In the genomic region with DNA sequence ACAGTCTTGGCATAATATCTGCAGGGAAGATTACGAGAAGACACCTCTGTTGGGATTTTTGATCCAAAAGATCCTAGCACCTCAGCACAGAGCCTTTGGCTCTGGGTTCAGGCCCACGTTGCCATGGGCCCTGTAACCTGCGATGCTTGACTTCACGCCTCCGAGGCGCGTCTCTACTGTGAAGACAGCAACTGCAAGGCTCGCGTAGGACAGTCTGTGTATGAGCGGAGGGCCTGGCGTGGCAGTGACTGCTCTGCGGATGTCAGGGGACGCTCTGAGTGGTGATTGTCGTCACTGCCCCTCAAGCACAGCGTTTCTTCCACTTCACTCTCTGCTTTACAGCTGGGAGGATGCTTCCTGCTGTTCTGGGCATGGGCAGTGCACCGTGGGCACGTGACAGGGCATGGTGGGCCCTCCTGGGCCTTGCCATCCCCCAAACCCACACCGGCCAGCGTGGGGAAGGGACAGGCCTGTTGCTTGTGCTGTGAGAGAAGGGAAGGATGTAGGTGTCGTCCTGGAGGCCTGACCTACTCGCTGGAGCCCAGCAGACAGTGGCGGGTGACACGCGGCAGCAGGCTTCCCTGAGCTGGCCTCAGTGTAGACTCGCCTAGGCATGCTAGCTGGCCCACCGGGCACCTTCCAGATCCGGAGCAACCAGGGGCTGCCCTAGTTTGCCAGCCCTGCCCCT, we compare ENCODE assay signal across 26 cellular contexts. TPM values are rescaled to one million over a fixed set of nuclear protein-coding genes. Genes with fewer than 3 reads are reported as not detected.
"Had no signal": no experiment of that assay in that cellular context is flagged by ENCODE, and none has a peak within 500 bp of the region (broad histone marks: within the 10 kb centered on the region; RNA-seq: fewer than 3 reads in every experiment).

No MANE protein-coding gene starts in this region.

- H3K27ac ChIP-seq: foreskin keratinocyte, upper lobe of left lung had no signal

- H3K4me3 Mint-ChIP-seq: activated naive CD4-positive, alpha-beta T cell treated with anti-CD3 and anti-CD28 coated beads, Interleukin-2, amount 50 U/mL, for 24 hours; brain; stimulated activated naive B cell treated with anti-CD40 and anti-IgM and Interleukin-4, amounts not matched to agents 10 μg/mL and 1 μg/mL and 100 μg/mL, for 72 hours; T-helper 17 cell had no signal

- H3K36me3 ChIP-seq: upper lobe of left lung had no signal

- H3K27me3 ChIP-seq: foreskin keratinocyte, upper lobe of left lung had no signal

- H3K4me2 ChIP-seq: smooth muscle cell had no signal

- DNase-seq: activated CD4-positive, alpha-beta T cell treated with anti-CD3 and anti-CD28 coated beads for 4 hours; activated CD4-positive, alpha-beta T cell treated with anti-CD3 and anti-CD28 coated beads, Interleukin-2, amount 50 U/mL, for 48 hours; activated CD4-positive, CD25-positive, alpha-beta regulatory T cell; activated gamma-delta T cell treated with Interleukin-2 at 50 U/mL for 16 hours; activated T-cell treated with anti-CD3 and anti-CD28 coated beads for 4 hours; anterior cingulate cortex; dermis blood vessel endothelial cell; effector CD8-positive, alpha-beta T cell; foreskin keratinocyte; immature natural killer cell; kidney glomerular epithelial cell; mesenchymal stem cell; mucosa of descending colon; occipital lobe; stimulated activated CD4-positive, alpha-beta T cell treated with anti-CD3 and anti-CD28 coated beads, Interleukin-15, amount 100 ng/mL, for 24 hours; stimulated activated CD4-positive, alpha-beta T cell treated with anti-CD3 and anti-CD28 coated beads, Interleukin-2, amount 100 ng/mL, for 48 hours; stimulated activated CD8-positive, alpha-beta memory T cell treated with anti-CD3 and anti-CD28 coated beads, Interleukin-4, amount 100 ng/mL, for 48 hours; stimulated activated naive B cell treated with anti-CD40 and anti-IgM and Interleukin-4, amounts not matched to agents 10 μg/mL and 1 μg/mL and 100 μg/mL, for 72 hours; SW 1271; T-helper 17 cell had no signal

- ATAC-seq: foreskin keratinocyte; sciatic nerve; stimulated activated naive B cell treated with anti-CD40 and anti-IgM and Interleukin-4, amounts not matched to agents 10 μg/mL and 1 μg/mL and 100 μg/mL, for 72 hours; T-helper 17 cell had no signal

- H3K4me3 ChIP-seq: mucosa of descending colon, smooth muscle cell, upper lobe of left lung had no signal

- H3K9me3 ChIP-seq: mucosa of descending colon, upper lobe of left lung had no signal

- H3K4me1 ChIP-seq: foreskin keratinocyte had no signal

- H3K27ac Mint-ChIP-seq: activated naive CD4-positive, alpha-beta T cell treated with anti-CD3 and anti-CD28 coated beads, Interleukin-2, amount 50 U/mL, for 24 hours; stimulated activated naive B cell treated with anti-CD40 and anti-IgM and Interleukin-4, amounts not matched to agents 10 μg/mL and 1 μg/mL and 100 μg/mL, for 72 hours; T-helper 17 cell had no signal

RNA-seq across cellular contexts. Expression of gene B3GAT1, which starts 53.7 kb away (rescaled TPM):
- total RNA-seq: dermis blood vessel endothelial cell, glomerular endothelial cell, smooth muscle cell had no signal
- polyA plus RNA-seq: smooth muscle cell had no signal
